8 cellular contexts compared by ENCODE assay signal in the genomic region with DNA sequence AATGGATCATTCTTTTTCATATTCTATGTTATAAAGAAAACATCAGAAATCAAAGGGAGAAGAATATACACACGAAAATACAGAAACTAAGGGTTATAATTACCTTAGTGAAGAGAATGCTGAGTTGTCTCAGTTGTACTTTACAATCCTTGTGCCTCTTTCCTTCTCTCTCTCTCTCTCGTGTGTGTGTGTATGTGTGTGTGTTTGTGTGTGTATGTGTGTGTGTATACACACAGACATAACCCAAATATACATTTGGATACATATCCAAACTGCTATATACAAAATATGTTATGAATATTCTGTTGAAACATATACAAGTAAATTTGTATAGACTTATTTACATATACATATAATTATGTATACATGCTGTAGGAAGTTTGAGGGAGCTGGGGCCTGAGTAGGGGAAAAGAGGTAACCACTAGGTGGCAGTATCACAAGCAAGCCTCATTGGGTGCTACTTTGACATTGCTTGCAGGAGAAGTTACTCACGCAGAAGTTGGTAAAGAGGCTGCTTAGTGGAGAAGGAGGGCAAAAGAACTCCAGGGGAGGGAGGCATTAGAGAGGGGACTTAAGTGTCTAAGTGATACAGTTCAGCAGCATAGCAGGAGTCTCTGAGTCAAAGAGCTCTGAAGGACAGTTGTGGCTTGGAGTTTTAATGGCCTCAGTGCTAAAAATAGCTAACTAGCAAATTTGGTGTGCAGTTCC.
DNase-seq lines count a peak whose midpoint lies in the region; ATAC-seq, FAIRE-seq and TF ChIP-seq lines count a peak whose summit lies in the region.

No MANE protein-coding gene starts in this region.

- peak; percentile 8 for FAIRE-seq in endothelial cell of umbilical vein (lab: Jason Lieb, UNC)

- intact Hi-C loops in endothelial cell of umbilical vein (cut with micrococcal nuclease) (loop anchor here (1.0 to 2.0 kb wide), 2 partner anchors 74 to 478 kb away; no protein-coding TSS in a partner anchor), upper lobe of right lung (cut with DNase I) (no loop called here), adrenal gland (cut with DNase I) (no loop called here)

- WGBS in adrenal gland, 4 donors = 46 to 70% (median 54%) methylated on average over 3 of the region's 3 CpGs

- no peak overlapping the region for H3K4me3 ChIP-seq in endothelial cell of umbilical vein (replicated peaks in 1 of 3; ENCODE audit: insufficient read depth in 1 of 3, low read depth in 1 of 3, low read length in 3 of 3)
- H3K4me3 ChIP-seq in upper lobe of right lung = no peak overlapping the region
- no peak overlapping the region for H3K4me3 ChIP-seq in adrenal gland

- H3K9ac ChIP-seq in endothelial cell of umbilical vein (replicated peaks; ENCODE audit: extremely low read depth, insufficient read depth, low read length) = no peak overlapping the region

- DNase-seq in NCI-H1417 (lab: John Stamatoyannopoulos, UW) (peak in 2 of 3 experiments; percentile 20 to 56), NCI-H1417 treated with DMSO at 0.1 percent for 48 hours (lab: John Stamatoyannopoulos, UW) (no peak), NCI-H526 treated with DMSO at 0.1 percent for 48 hours (lab: John Stamatoyannopoulos, UW) (peak; percentile 11), endothelial cell of umbilical vein (ENCODE audit: low read depth, low spot score) (peak; percentile 58), upper lobe of right lung (no peak), NCI-H774 (lab: John Stamatoyannopoulos, UW) (no peak), adrenal gland (no peak)

- BruUV-seq in endothelial cell of umbilical vein (replicated peaks; lab: Mats Ljungman, UMichigan) = no TSS peak

- ATAC-seq in HG02678 (IDR thresholded peaks at IDR 0.05; ENCODE audit: unreplicated experiment) (peak; percentile 77), upper lobe of right lung (peak; percentile 81)

- TF ChIP-seq CTCF in endothelial cell of umbilical vein (IDR thresholded peaks at IDR 0.05; ENCODE audit: extremely low read depth in 1 of 2, insufficient read depth in 1 of 2, low read depth in 1 of 2, low read length in 2 of 2) = peak; percentile 48 to 70
- TF ChIP-seq CTCF in upper lobe of right lung (IDR thresholded peaks at IDR 0.05) = peak; percentile 55
- peak in 3 of 6 experiments; percentile 9 to 34 (median 18) for TF ChIP-seq CTCF in adrenal gland (IDR thresholded peaks at IDR 0.05)

- H3K36me3 ChIP-seq in endothelial cell of umbilical vein (ENCODE audit: control insufficient read depth in 2 of 2, extremely low read depth in 1 of 2, insufficient read depth in 2 of 2, low read length in 2 of 2) = no peaks in the 10 kb centered on the region
- no peaks in the 10 kb centered on the region for H3K36me3 ChIP-seq in upper lobe of right lung
- no peaks in the 10 kb centered on the region for H3K36me3 ChIP-seq in adrenal gland (replicated peaks in 1 of 2)

- POLR2A ChIA-PET in endothelial cell of umbilical vein (lab: Charles Lee) = no interaction called here

- no peaks in the 10 kb centered on the region for H4K20me1 ChIP-seq in endothelial cell of umbilical vein (replicated peaks; ENCODE audit: control insufficient read depth, extremely low read depth, insufficient read depth, low read length)

- TF ChIP-seq POLR2A in endothelial cell of umbilical vein (IDR thresholded peaks at IDR 0.05; ENCODE audit: low read depth, low read length) (no peak), adrenal gland (IDR thresholded peaks at IDR 0.05) (no peak)

- no peaks in the 10 kb centered on the region for H3K79me2 ChIP-seq in endothelial cell of umbilical vein (ENCODE audit: control insufficient read depth, insufficient read depth, low read length)

- no peak overlapping the region for H3K4me2 ChIP-seq in endothelial cell of umbilical vein (ENCODE audit: insufficient read depth, low read length)

- no peaks in the 10 kb centered on the region for H3K4me1 ChIP-seq in endothelial cell of umbilical vein (ENCODE audit: control insufficient read depth, extremely low read depth, insufficient read depth, low read length)
- H3K4me1 ChIP-seq in upper lobe of right lung = no peaks in the 10 kb centered on the region
- no peaks in the 10 kb centered on the region for H3K4me1 ChIP-seq in adrenal gland (replicated peaks in 1 of 2)

- H2AFZ ChIP-seq in endothelial cell of umbilical vein (ENCODE audit: low read depth, low read length) = no peak overlapping the region

- CTCF ChIA-PET in endothelial cell of umbilical vein (lab: Charles Lee) = interaction anchor here (0.7 to 2.9 kb wide), 6 partner anchors 8 to 75 kb away, joined by 3 to 65 read pairs (median 4); no protein-coding TSS in a partner anchor

- dilution Hi-C loops in endothelial cell of umbilical vein (cut with MboI; ENCODE audit: extremely low pct_ligation_motif_present, low sequenced_read_pairs) = no loop called here

- H3K9me3 ChIP-seq in endothelial cell of umbilical vein (replicated peaks; ENCODE audit: control insufficient read depth, insufficient read depth, low read length) (no peaks in the 10 kb centered on the region), upper lobe of right lung (peaks cover 4% of the 10 kb centered on the region), adrenal gland (replicated peaks in 1 of 3) (no peaks in the 10 kb centered on the region)

- H3K27me3 ChIP-seq in endothelial cell of umbilical vein (ENCODE audit: control insufficient read depth in 2 of 2, insufficient read depth in 2 of 2, low read length in 2 of 2) = no peaks in the 10 kb centered on the region
- no peaks in the 10 kb centered on the region for H3K27me3 ChIP-seq in upper lobe of right lung
- H3K27me3 ChIP-seq in adrenal gland = no peaks in the 10 kb centered on the region

- H3K27ac ChIP-seq in endothelial cell of umbilical vein (ENCODE audit: insufficient read depth, low read depth, low read length) (no peak overlapping the region), upper lobe of right lung (no peak overlapping the region), adrenal gland (no peak overlapping the region)

- no peaks in the 10 kb centered on the region for H3K9me1 ChIP-seq in endothelial cell of umbilical vein (replicated peaks; ENCODE audit: control insufficient read depth, extremely low read depth, insufficient read depth, low read length)

TF ChIP-seq in endothelial cell of umbilical vein, 7 proteins besides CTCF, POLR2A, EP300 and RAD21:
- no peak for TF ChIP-seq GATA2 (IDR thresholded peaks at IDR 0.05; ENCODE audit: insufficient read depth, insufficient read length, low read depth, low read length)
- TF ChIP-seq, protein P1, sequence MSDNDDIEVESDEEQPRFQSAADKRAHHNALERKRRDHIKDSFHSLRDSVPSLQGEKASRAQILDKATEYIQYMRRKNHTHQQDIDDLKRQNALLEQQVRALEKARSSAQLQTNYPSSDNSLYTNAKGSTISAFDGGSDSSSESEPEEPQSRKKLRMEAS (IDR thresholded peaks at IDR 0.05; ENCODE audit: insufficient read depth, insufficient read length) = no peak
- TF ChIP-seq EZH2 (IDR thresholded peaks at IDR 0.05; ENCODE audit: borderline replicate concordance, low read depth, low read length, severe bottlenecking) = no peak
- TF ChIP-seq FOS (IDR thresholded peaks at IDR 0.05; ENCODE audit: borderline replicate concordance, insufficient read depth, low read length) = no peak
- TF ChIP-seq POLR2AphosphoS5 (IDR thresholded peaks at IDR 0.05; ENCODE audit: insufficient read depth, low read depth, low read length) = no peak
TF ChIP-seq in endothelial cell of umbilical vein: peak in this region for 0.

Comparison
In these comparisons a context has a peak if more than half of its experiments do, and no peak if none do; other contexts are left out.
1. DNase-seq: peak in NCI-H1417 (2 of 3), NCI-H526 treated with DMSO at 0.1 percent for 48 hours (single experiment) and endothelial cell of umbilical vein (single experiment); none in NCI-H1417 treated with DMSO at 0.1 percent for 48 hours (single experiment), upper lobe of right lung (single experiment), NCI-H774 (single experiment) and adrenal gland (0 of 7).